ENCODE assay signal across 16 cellular contexts in genomic region chr16:66983033-66983432, GRCh38. TPM values are rescaled to one million over a fixed set of nuclear protein-coding genes. Genes with fewer than 3 reads are reported as not detected.
"Had no signal": no experiment of that assay in that cellular context is flagged by ENCODE, and none has a peak within 500 bp of the region (broad histone marks: within the 10 kb centered on the region; RNA-seq: fewer than 3 reads in every experiment).

No MANE protein-coding gene starts in this region.

- H3K27me3 Mint-ChIP-seq: effector memory CD8-positive, alpha-beta T cell; T-helper 17 cell had no signal

- H3K36me3 ChIP-seq: neutrophil, sigmoid colon, spleen had no signal

- H3K27ac Mint-ChIP-seq: natural killer cell, WTC11 had no signal

- H3K9me3 ChIP-seq: neutrophil, sigmoid colon, spleen had no signal

- H3K27me3 ChIP-seq: sigmoid colon, spleen had no signal

- H3K4me1 Mint-ChIP-seq: natural killer cell, WTC11 had no signal

- H3K4me1 ChIP-seq: foreskin keratinocyte, parathyroid adenoma, sigmoid colon had no signal

- H3K36me3 Mint-ChIP-seq: natural killer cell, WTC11 had no signal

- H3K4me3 Mint-ChIP-seq: effector memory CD8-positive, alpha-beta T cell; natural killer cell; T-helper 17 cell; WTC11 had no signal

- DNase-seq: activated CD4-positive, alpha-beta T cell treated with anti-CD3 and anti-CD28 coated beads for 48 hours; dermis blood vessel endothelial cell; effector memory CD8-positive, alpha-beta T cell; foreskin keratinocyte; glutamatergic neuron; hypothalamus; mesendoderm; natural killer cell; SIG-M5; sigmoid colon; spleen; T-helper 17 cell had no signal

- H3K9me3 Mint-ChIP-seq: effector memory CD8-positive, alpha-beta T cell; natural killer cell; WTC11 had no signal

- H3K4me3 ChIP-seq: sigmoid colon, spleen had no signal

RNA-seq across cellular contexts. Expression of gene CES3, which starts 22.0 kb away (rescaled TPM):
- total RNA-seq: dermis blood vessel endothelial cell, kidney epithelial cell had no signal
